1 cellular context compared by ENCODE assay signal in the genomic region with DNA sequence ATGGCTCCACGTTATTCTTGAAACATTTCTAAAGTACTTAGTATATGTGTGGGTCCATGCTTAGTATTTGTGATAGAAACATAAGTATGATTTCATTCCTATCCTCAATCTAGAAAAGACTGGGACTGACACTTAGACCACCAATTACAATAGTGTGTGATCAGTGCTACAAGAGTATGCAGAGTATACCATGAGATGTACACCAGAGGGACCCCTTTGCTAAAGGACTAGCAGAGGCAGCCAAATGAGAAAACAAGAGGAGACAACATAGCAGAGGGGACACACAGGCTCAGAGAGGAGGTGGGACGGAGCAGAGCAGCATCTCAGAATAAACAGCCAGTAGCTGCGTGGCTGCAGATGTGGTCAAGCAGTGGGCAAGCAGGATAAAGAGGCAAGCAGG.
TF ChIP-seq lines count a peak whose summit lies in the region.

No MANE protein-coding gene starts in this region.

TF ChIP-seq in GM12878, 131 proteins besides CTCF, POLR2A, EP300 and RAD21:
- no peak for TF ChIP-seq CREM (IDR thresholded peaks at IDR 0.05; ENCODE audit: low read depth)
- no peak for TF ChIP-seq SREBF2 (IDR thresholded peaks at IDR 0.05; ENCODE audit: low read length)
- TF ChIP-seq, protein P1, sequence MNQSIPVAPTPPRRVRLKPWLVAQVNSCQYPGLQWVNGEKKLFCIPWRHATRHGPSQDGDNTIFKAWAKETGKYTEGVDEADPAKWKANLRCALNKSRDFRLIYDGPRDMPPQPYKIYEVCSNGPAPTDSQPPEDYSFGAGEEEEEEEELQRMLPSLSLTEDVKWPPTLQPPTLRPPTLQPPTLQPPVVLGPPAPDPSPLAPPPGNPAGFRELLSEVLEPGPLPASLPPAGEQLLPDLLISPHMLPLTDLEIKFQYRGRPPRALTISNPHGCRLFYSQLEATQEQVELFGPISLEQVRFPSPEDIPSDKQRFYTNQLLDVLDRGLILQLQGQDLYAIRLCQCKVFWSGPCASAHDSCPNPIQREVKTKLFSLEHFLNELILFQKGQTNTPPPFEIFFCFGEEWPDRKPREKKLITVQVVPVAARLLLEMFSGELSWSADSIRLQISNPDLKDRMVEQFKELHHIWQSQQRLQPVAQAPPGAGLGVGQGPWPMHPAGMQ (IDR thresholded peaks at IDR 0.05; ENCODE audit: borderline replicate concordance), result no peak
- TF ChIP-seq, protein P2, sequence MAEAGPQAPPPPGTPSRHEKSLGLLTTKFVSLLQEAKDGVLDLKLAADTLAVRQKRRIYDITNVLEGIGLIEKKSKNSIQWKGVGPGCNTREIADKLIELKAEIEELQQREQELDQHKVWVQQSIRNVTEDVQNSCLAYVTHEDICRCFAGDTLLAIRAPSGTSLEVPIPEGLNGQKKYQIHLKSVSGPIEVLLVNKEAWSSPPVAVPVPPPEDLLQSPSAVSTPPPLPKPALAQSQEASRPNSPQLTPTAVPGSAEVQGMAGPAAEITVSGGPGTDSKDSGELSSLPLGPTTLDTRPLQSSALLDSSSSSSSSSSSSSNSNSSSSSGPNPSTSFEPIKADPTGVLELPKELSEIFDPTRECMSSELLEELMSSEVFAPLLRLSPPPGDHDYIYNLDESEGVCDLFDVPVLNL (IDR thresholded peaks at IDR 0.05; ENCODE audit: low read depth, low read length), result no peak
- no peak for TF ChIP-seq CHD4 (IDR thresholded peaks at IDR 0.05)
